ENCODE assay signal across 9 cellular contexts in genomic region chr4:180630012-180630411, GRCh38.
"Had no signal": no experiment of that assay in that cellular context is flagged by ENCODE, and none has a peak within 500 bp of the region (broad histone marks: within the 10 kb centered on the region; RNA-seq: fewer than 3 reads in every experiment).

No MANE protein-coding gene starts in this region.

- ATAC-seq: GM23338, K562 had no signal

- H3K4me2 ChIP-seq: GM23338 had no signal

- H3K27ac ChIP-seq: HL-60 had no signal

- FAIRE-seq: H1, H54, K562 had no signal

- H2AFZ ChIP-seq: GM23338 had no signal

- H3K4me3 ChIP-seq: GM23338, K562 had no signal

- DNase-seq: H9, HCEC 1CT, HFFc6, IMR-90 had no signal
